ENCODE assay signal across 27 cellular contexts in the genomic region with DNA sequence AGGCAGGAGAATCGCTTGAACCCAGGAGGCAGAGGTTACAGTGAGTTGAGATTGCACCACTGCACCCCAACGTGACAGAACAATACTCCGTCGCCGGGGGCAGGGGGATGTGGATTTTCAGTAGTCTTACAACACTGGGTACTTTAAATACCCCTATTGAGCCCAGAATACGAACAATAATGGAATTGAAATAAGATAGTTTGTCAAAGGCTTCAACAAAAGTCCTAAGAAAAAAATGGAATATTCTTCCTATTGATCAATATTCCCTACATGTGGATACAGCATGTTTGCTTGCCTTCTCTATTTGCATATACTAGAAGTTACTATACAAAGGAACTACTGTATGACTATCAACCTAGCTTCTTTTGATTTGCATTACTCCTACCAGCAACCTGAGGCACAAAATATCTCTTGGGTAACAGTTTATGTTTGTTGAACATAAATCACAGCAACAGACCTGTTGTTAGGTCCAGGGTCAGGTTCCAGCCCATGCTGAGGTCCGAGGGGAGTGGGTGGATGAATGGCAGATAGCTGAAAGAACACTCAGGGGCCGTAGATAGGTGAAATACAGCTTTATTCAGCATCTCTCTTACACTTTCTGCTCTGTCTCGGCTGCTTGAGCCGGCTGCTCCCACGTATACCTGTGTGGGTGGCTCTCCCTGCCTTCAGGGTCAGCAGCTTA.
"Had no signal": no experiment of that assay in that cellular context is flagged by ENCODE, and none has a peak within 500 bp of the region (broad histone marks: within the 10 kb centered on the region; RNA-seq: fewer than 3 reads in every experiment).

No MANE protein-coding gene starts in this region.

- ATAC-seq: activated CD4-positive, CD25-positive, alpha-beta regulatory T cell treated with anti-CD3 and anti-CD28 coated beads, Interleukin-2, amount 50 U/mL, for 24 hours; activated T-helper 17 cell treated with anti-CD3 and anti-CD28 coated beads, Interleukin-2, amount 50 U/mL, for 72 hours; left ventricle myocardium superior; naive thymus-derived CD4-positive, alpha-beta T cell; sciatic nerve; stimulated activated effector memory CD8-positive, alpha-beta T cell treated with anti-CD3 and anti-CD28 coated beads, Interleukin-12 subunit alpha, Interleukin-12 subunit beta, amount 100 ng/mL, for 72 hours; stimulated activated naive CD8-positive, alpha-beta T cell treated with anti-CD3 and anti-CD28 coated beads, Interleukin-15, amount 100 ng/mL, for 72 hours had no signal

- H3K27ac ChIP-seq: breast epithelium, colonic mucosa, neural progenitor cell, skin epidermis, uterus, WERI-Rb-1 had no signal

- H3K36me3 ChIP-seq: breast epithelium, colonic mucosa, neural progenitor cell, uterus, WERI-Rb-1 had no signal

- H3K4me3 ChIP-seq: breast epithelium, colonic mucosa, neural progenitor cell, skin epidermis, uterus had no signal

- H3K36me3 Mint-ChIP-seq: neural progenitor cell had no signal

- H3K27me3 ChIP-seq: breast epithelium, colonic mucosa, neural progenitor cell, uterus had no signal

- H3K9me3 ChIP-seq: breast epithelium, colonic mucosa, uterus had no signal

- H3K9me3 Mint-ChIP-seq: activated CD4-positive, alpha-beta memory T cell treated with anti-CD3 and anti-CD28 coated beads, Interleukin-2, amount 10 ng/mL, durations not matched to agents 7 days and 5 days; activated CD4-positive, alpha-beta T cell treated with anti-CD3 and anti-CD28 coated beads, Interleukin-2, amount 10 ng/mL, durations not matched to agents 7 days and 5 days; activated T-cell treated with anti-CD3 and anti-CD28 coated beads, Interleukin-2, amount 50 U/mL, for 24 hours; activated T-helper 17 cell treated with anti-CD3 and anti-CD28 coated beads, Interleukin-2, amount 50 U/mL, for 72 hours; naive thymus-derived CD4-positive, alpha-beta T cell; neural progenitor cell; stimulated activated effector memory CD8-positive, alpha-beta T cell treated with anti-CD3 and anti-CD28 coated beads, Interleukin-12 subunit alpha, Interleukin-12 subunit beta, amount 100 ng/mL, for 72 hours; stimulated activated naive CD8-positive, alpha-beta T cell treated with anti-CD3 and anti-CD28 coated beads, Interleukin-15, amount 100 ng/mL, for 72 hours; type B pancreatic cell had no signal

- H3K4me1 ChIP-seq: breast epithelium, colonic mucosa, neural progenitor cell, uterus had no signal

- H3K4me3 Mint-ChIP-seq: activated CD4-positive, alpha-beta memory T cell treated with anti-CD3 and anti-CD28 coated beads, Interleukin-2, amount 10 ng/mL, durations not matched to agents 7 days and 5 days; activated CD4-positive, alpha-beta T cell treated with anti-CD3 and anti-CD28 coated beads, Interleukin-2, amount 10 ng/mL, durations not matched to agents 7 days and 5 days; activated T-cell treated with anti-CD3 and anti-CD28 coated beads, Interleukin-2, amount 50 U/mL, for 24 hours; activated T-helper 17 cell treated with anti-CD3 and anti-CD28 coated beads, Interleukin-2, amount 50 U/mL, for 72 hours; naive thymus-derived CD4-positive, alpha-beta T cell; neural progenitor cell; stimulated activated effector memory CD8-positive, alpha-beta T cell treated with anti-CD3 and anti-CD28 coated beads, Interleukin-12 subunit alpha, Interleukin-12 subunit beta, amount 100 ng/mL, for 72 hours; stimulated activated naive CD8-positive, alpha-beta T cell treated with anti-CD3 and anti-CD28 coated beads, Interleukin-15, amount 100 ng/mL, for 72 hours; type B pancreatic cell had no signal

- DNase-seq: activated CD4-positive, alpha-beta memory T cell treated with anti-CD3 and anti-CD28 coated beads, Interleukin-2, amount 10 ng/mL, durations not matched to agents 7 days and 5 days; activated CD4-positive, alpha-beta T cell treated with anti-CD3 and anti-CD28 coated beads, Interleukin-2, amount 10 ng/mL, durations not matched to agents 7 days and 5 days; activated CD8-positive, alpha-beta memory T cell treated with anti-CD3 and anti-CD28 coated beads, Interleukin-2, amount 50 U/mL, for 48 hours; activated gamma-delta T cell treated with Interleukin-2 at 50 U/mL for 16 hours; activated naive CD4-positive, alpha-beta T cell treated with anti-CD3 and anti-CD28 coated beads, Interleukin-2, amount 50 U/mL, for 16 hours; activated T-cell treated with anti-CD3 and anti-CD28 coated beads, Interleukin-2, amount 50 U/mL, for 24 hours; colonic mucosa; effector CD8-positive, alpha-beta T cell; glutamatergic neuron; left ventricle myocardium superior; naive thymus-derived CD4-positive, alpha-beta T cell; occipital lobe; stimulated activated CD4-positive, alpha-beta T cell treated with anti-CD3 and anti-CD28 coated beads, Interleukin-12 subunit alpha, Interleukin-12 subunit beta, amount 100 ng/mL, for 4 hours; stimulated activated CD4-positive, alpha-beta T cell treated with anti-CD3 and anti-CD28 coated beads, Interleukin-4, amount 100 ng/mL, for 24 hours; stimulated activated naive CD8-positive, alpha-beta T cell treated with anti-CD3 and anti-CD28 coated beads, Interleukin-15, amount 100 ng/mL, for 72 hours; substantia nigra; T1000; uterus had no signal

- H3K9ac ChIP-seq: neural progenitor cell had no signal

- H3K27ac Mint-ChIP-seq: activated CD4-positive, alpha-beta memory T cell treated with anti-CD3 and anti-CD28 coated beads, Interleukin-2, amount 10 ng/mL, durations not matched to agents 7 days and 5 days; activated CD4-positive, alpha-beta T cell treated with anti-CD3 and anti-CD28 coated beads, Interleukin-2, amount 10 ng/mL, durations not matched to agents 7 days and 5 days; activated T-cell treated with anti-CD3 and anti-CD28 coated beads, Interleukin-2, amount 50 U/mL, for 24 hours; activated T-helper 17 cell treated with anti-CD3 and anti-CD28 coated beads, Interleukin-2, amount 50 U/mL, for 72 hours; stimulated activated effector memory CD8-positive, alpha-beta T cell treated with anti-CD3 and anti-CD28 coated beads, Interleukin-12 subunit alpha, Interleukin-12 subunit beta, amount 100 ng/mL, for 72 hours; stimulated activated naive CD8-positive, alpha-beta T cell treated with anti-CD3 and anti-CD28 coated beads, Interleukin-15, amount 100 ng/mL, for 72 hours had no signal

- H3K27me3 Mint-ChIP-seq: activated CD4-positive, alpha-beta memory T cell treated with anti-CD3 and anti-CD28 coated beads, Interleukin-2, amount 10 ng/mL, durations not matched to agents 7 days and 5 days; activated CD4-positive, alpha-beta T cell treated with anti-CD3 and anti-CD28 coated beads, Interleukin-2, amount 10 ng/mL, durations not matched to agents 7 days and 5 days; activated T-cell treated with anti-CD3 and anti-CD28 coated beads, Interleukin-2, amount 50 U/mL, for 24 hours; activated T-helper 17 cell treated with anti-CD3 and anti-CD28 coated beads, Interleukin-2, amount 50 U/mL, for 72 hours; naive thymus-derived CD4-positive, alpha-beta T cell; stimulated activated naive CD8-positive, alpha-beta T cell treated with anti-CD3 and anti-CD28 coated beads, Interleukin-15, amount 100 ng/mL, for 72 hours had no signal
